ENCODE assay signal across 8 cellular contexts in genomic region chr3:155805802-155806618, GRCh38. TPM values are rescaled to one million over a fixed set of nuclear protein-coding genes. Genes with fewer than 3 reads are reported as not detected.
DNase-seq lines count a peak whose midpoint lies in the region; ATAC-seq and TF ChIP-seq lines count a peak whose summit lies in the region.

TSS of gene C3orf33 (minus strand) at chr3:155806278. CDS start at chr3:155806252, 26 bp downstream.

- peak within 1 kb of the TSS; percentile 82 to 88 (median 86) for H3K4me3 Mint-ChIP-seq in T-cell

- peaks cover 18 to 25% (median 18%) of the 10 kb centered on the region in 3 donors for H3K4me1 Mint-ChIP-seq in T-cell

- TF ChIP-seq CTCF in GM12875 (IDR thresholded peaks at IDR 0.05; ENCODE audit: borderline replicate concordance, insufficient read depth, low read depth, low read length): peak; percentile 98

- no peaks in the 10 kb centered on the region for H3K9me3 Mint-ChIP-seq in T-cell

- H3K36me3 Mint-ChIP-seq in T-cell: peaks cover 13% of the 10 kb centered on the region

- peak within 1 kb of the TSS; percentile 77 for H3K4me3 ChIP-seq in GM12875 (ENCODE audit: low read depth, low read length)

- CTCF ChIA-PET in T-cell (lab: Charles Lee): interaction anchor here (0.5 to 2.1 kb wide), 48 partner anchors 10 to 1369 kb away, joined by 3 to 44 read pairs (median 4); partner anchors contain the start of genes GMPS (in 1 of the 2), SLC33A1 (in 1 of the 2) and SSR3 (in 1 of the 2)

- peaks cover 5 to 15% of the 10 kb centered on the region in 2 donors for H3K27me3 Mint-ChIP-seq in T-cell

- ATAC-seq in HG02610 (IDR thresholded peaks at IDR 0.05; ENCODE audit: unreplicated experiment): peak; percentile 98
- peak; percentile 96 to 97 (median 96) for ATAC-seq in T-cell (replicated peaks in 1 of 4)

- DNase-seq in NCI-H1092 (lab: John Stamatoyannopoulos, UW): peak; percentile 20
- DNase-seq in T-cell: peak; percentile 43 to 81 (median 66)
- DNase-seq in amygdala (lab: John Stamatoyannopoulos, UW): peak in 52 of 56 donors; percentile 13 to 86 (median 64)
- peak; percentile 71 for DNase-seq in hepatic stellate cell (ENCODE audit: low spot score)
- DNase-seq in retina: peak; percentile 95
- no peak for DNase-seq in NCI-H1048 (lab: John Stamatoyannopoulos, UW)

- peak within 1 kb of the TSS; percentile 45 to 86 for H3K27ac Mint-ChIP-seq in T-cell

- POLR2A ChIA-PET in T-cell (lab: Charles Lee): interaction anchor here (0.6 to 2.3 kb wide), 4 partner anchors 48 to 344 kb away, joined by 3 to 13 read pairs (median 6); partner anchors contain the start of gene SLC33A1 (in 1 of the 2)

RNA-seq across cellular contexts. Expression of gene C3orf33, which starts in this region (rescaled TPM):
- total RNA-seq in T-cell: 1 to 10 TPM; 1.2 to 3.2 (median 2.3) TPM
